ENCODE assay signal across 2 cellular contexts in the genomic region with DNA sequence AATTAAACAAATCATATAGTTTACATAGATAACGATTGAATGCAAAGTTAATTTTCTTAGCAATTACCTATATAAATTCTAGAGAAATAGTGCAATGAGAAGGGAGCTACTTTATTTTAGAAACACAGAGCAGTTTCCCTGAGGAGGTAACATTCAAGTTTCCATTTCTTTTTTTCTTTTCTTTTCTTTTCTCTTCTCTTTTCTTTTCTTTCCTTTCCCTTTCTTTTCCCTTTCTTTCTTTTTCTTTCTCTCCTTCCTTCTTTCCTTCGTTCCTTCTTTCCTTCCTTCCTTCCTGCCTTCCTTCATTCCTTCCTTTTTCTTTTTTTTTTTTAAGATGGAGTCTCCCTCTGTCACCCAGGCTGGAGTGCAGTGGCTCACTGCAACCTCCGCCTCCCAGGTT.
TF ChIP-seq lines count a peak whose summit lies in the region.

No MANE protein-coding gene starts in this region.

TF ChIP-seq in HEK293, 187 proteins besides CTCF, POLR2A, EP300 and RAD21 (continued from another document):
- TF ChIP-seq REST (tag by site-specific recombination; IDR thresholded peaks at IDR 0.05) (no peak), ZNF701 (tag by site-specific recombination; IDR thresholded peaks at IDR 0.05) (no peak), PRDM1 (tag by site-specific recombination; IDR thresholded peaks at IDR 0.05) (peak; percentile 98), TRIM28 (IDR thresholded peaks at IDR 0.05; ENCODE audit: borderline replicate concordance, low read length) (no peak), ZNF366 (tag by site-specific recombination; conservative IDR thresholded peaks at IDR 0.05) (0 out of 2 replicates have a peak, but pooled peaks have one; percentile 50)
- TF ChIP-seq, protein P1, sequence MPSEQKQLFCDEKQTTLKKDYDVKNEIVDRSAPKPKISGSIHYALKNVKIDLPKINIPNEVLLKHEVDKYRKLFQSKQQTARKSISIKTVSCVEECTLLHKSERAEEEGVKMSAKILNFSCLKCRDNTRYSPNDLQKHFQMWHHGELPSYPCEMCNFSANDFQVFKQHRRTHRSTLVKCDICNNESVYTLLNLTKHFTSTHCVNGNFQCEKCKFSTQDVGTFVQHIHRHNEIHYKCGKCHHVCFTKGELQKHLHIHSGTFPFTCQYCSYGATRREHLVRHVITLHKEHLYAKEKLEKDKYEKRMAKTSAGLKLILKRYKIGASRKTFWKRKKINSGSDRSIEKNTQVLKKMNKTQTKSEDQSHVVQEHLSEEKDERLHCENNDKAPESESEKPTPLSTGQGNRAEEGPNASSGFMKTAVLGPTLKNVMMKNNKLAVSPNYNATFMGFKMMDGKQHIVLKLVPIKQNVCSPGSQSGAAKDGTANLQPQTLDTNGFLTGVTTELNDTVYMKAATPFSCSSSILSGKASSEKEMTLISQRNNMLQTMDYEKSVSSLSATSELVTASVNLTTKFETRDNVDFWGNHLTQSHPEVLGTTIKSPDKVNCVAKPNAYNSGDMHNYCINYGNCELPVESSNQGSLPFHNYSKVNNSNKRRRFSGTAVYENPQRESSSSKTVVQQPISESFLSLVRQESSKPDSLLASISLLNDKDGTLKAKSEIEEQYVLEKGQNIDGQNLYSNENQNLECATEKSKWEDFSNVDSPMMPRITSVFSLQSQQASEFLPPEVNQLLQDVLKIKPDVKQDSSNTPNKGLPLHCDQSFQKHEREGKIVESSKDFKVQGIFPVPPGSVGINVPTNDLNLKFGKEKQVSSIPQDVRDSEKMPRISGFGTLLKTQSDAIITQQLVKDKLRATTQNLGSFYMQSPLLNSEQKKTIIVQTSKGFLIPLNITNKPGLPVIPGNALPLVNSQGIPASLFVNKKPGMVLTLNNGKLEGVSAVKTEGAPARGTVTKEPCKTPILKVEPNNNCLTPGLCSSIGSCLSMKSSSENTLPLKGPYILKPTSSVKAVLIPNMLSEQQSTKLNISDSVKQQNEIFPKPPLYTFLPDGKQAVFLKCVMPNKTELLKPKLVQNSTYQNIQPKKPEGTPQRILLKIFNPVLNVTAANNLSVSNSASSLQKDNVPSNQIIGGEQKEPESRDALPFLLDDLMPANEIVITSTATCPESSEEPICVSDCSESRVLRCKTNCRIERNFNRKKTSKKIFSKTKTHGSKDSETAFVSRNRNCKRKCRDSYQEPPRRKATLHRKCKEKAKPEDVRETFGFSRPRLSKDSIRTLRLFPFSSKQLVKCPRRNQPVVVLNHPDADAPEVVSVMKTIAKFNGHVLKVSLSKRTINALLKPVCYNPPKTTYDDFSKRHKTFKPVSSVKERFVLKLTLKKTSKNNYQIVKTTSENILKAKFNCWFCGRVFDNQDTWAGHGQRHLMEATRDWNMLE (tag by site-specific recombination; conservative IDR thresholded peaks at IDR 0.05; ENCODE audit: low read depth): no peak
- TF ChIP-seq, protein P2, sequence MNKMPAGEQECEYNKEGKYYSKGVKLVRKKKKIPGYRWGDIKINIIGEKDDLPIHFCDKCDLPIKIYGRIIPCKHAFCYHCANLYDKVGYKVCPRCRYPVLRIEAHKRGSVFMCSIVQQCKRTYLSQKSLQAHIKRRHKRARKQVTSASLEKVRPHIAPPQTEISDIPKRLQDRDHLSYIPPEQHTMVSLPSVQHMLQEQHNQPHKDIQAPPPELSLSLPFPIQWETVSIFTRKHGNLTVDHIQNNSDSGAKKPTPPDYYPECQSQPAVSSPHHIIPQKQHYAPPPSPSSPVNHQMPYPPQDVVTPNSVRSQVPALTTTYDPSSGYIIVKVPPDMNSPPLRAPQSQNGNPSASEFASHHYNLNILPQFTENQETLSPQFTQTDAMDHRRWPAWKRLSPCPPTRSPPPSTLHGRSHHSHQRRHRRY (tag by site-specific recombination; IDR thresholded peaks at IDR 0.05): no peak

TF ChIP-seq in K562, 482 proteins besides CTCF, POLR2A, EP300 and RAD21 (continued from another document):
- TF ChIP-seq ZNF512 (tag; IDR thresholded peaks at IDR 0.05): peak; percentile 66
TF ChIP-seq in K562: peak in this region for 1.
